18 cellular contexts compared by ENCODE assay signal in genomic region chr18:8063733-8064132, GRCh38.
A peak's percentile ranks its signal among the peaks of the same experiment; 100 is the strongest.
DNase-seq lines count a peak whose midpoint lies in the region; ATAC-seq and TF ChIP-seq lines count a peak whose summit lies in the region.
"Had no signal": no experiment of that assay in that cellular context is flagged by ENCODE, and none has a peak within 500 bp of the region (broad histone marks: within the 10 kb centered on the region; RNA-seq: fewer than 3 reads in every experiment).

No MANE protein-coding gene starts in this region.

- no peaks in the 10 kb centered on the region for H3F3A ChIP-seq in PC-9 (ENCODE audit: insufficient read depth, low read depth)

- H3K4me3 Mint-ChIP-seq in chondrocyte (ENCODE audit: unreplicated experiment), result peak overlapping the region; percentile 76
- H3K4me3 Mint-ChIP-seq in activated CD8-positive, alpha-beta memory T cell treated with anti-CD3 and anti-CD28 coated beads, Interleukin-2, amount 10 ng/mL, durations not matched to agents 7 days and 5 days, result no peak overlapping the region
- H3K4me3 Mint-ChIP-seq: T-helper 2 cell treated with Interferon-gamma antibody and Interleukin-4, amounts not matched to agents 5 μg/mL and 100 μg/mL, for 36 hours had no signal

- BruUV-seq in PC-9 (replicated peaks; lab: Mats Ljungman, UMichigan), result no TSS peak

- intact Hi-C loops in left cardiac atrium (cut with DNase I) (no loop called here), PC-9 (cut with micrococcal nuclease; ENCODE audit: unreplicated experiment) (no loop called here), posterior cingulate gyrus (cut with DNase I) (no loop called here)

- no peaks in the 10 kb centered on the region for H3K9me3 ChIP-seq in cardiac muscle cell (ENCODE audit: low read depth)
- no peaks in the 10 kb centered on the region for H3K9me3 ChIP-seq in PC-9 (ENCODE audit: insufficient read depth, low read depth)
- H3K9me3 ChIP-seq: breast epithelium, thyroid gland had no signal

- TF ChIP-seq CTCF in cardiac muscle cell (IDR thresholded peaks at IDR 0.05; ENCODE audit: low read depth, low read length) (no peak), chondrocyte (IDR thresholded peaks at IDR 0.05) (peak; percentile 43), PC-9 (conservative IDR thresholded peaks at IDR 0.05) (no peak)

- no peaks in the 10 kb centered on the region for H3K79me2 ChIP-seq in PC-9 (ENCODE audit: low read depth)

- peak overlapping the region; percentile 71 for H3K27ac ChIP-seq in cardiac muscle cell
- no peak overlapping the region for H3K27ac ChIP-seq in PC-9
- H3K27ac ChIP-seq: breast epithelium, thyroid gland had no signal

- ATAC-seq in left cardiac atrium (no peak), left lobe of liver (peak; percentile 60), HG03439 (IDR thresholded peaks at IDR 0.05; ENCODE audit: unreplicated experiment) (no peak)
- ATAC-seq in activated CD8-positive, alpha-beta memory T cell treated with anti-CD3 and anti-CD28 coated beads, Interleukin-2, amount 10 ng/mL, durations not matched to agents 7 days and 5 days, result no peak
- ATAC-seq: activated naive CD4-positive, alpha-beta T cell treated with anti-CD3 and anti-CD28 coated beads, Interleukin-2, amount 50 U/mL, for 72 hours; Right ventricle myocardium inferior had no signal

- peaks cover 6% of the 10 kb centered on the region for H3K4me1 Mint-ChIP-seq in chondrocyte (ENCODE audit: low read depth)
- H3K4me1 Mint-ChIP-seq in activated CD8-positive, alpha-beta memory T cell treated with anti-CD3 and anti-CD28 coated beads, Interleukin-2, amount 10 ng/mL, durations not matched to agents 7 days and 5 days, result no peaks in the 10 kb centered on the region

- H3K36me3 Mint-ChIP-seq in chondrocyte (ENCODE audit: low read depth), result no peaks in the 10 kb centered on the region
- H3K36me3 Mint-ChIP-seq in activated CD8-positive, alpha-beta memory T cell treated with anti-CD3 and anti-CD28 coated beads, Interleukin-2, amount 10 ng/mL, durations not matched to agents 7 days and 5 days, result no peaks in the 10 kb centered on the region

- H4K20me1 ChIP-seq in PC-9 (ENCODE audit: insufficient read depth), result no peaks in the 10 kb centered on the region

- H3K4me2 ChIP-seq in PC-9, result no peak overlapping the region

- H3K27ac Mint-ChIP-seq in chondrocyte (ENCODE audit: unreplicated experiment), result no peak overlapping the region
- H3K27ac Mint-ChIP-seq in activated CD8-positive, alpha-beta memory T cell treated with anti-CD3 and anti-CD28 coated beads, Interleukin-2, amount 10 ng/mL, durations not matched to agents 7 days and 5 days, result no peak overlapping the region
- H3K27ac Mint-ChIP-seq: activated naive CD4-positive, alpha-beta T cell treated with anti-CD3 and anti-CD28 coated beads, Interleukin-2, amount 50 U/mL, for 72 hours; T-helper 2 cell treated with Interferon-gamma antibody and Interleukin-4, amounts not matched to agents 5 μg/mL and 100 μg/mL, for 36 hours had no signal

- POLR2A ChIA-PET in PC-9 (lab: Charles Lee; ENCODE audit: unreplicated experiment), result no interaction called here

- CTCF ChIA-PET in PC-9 (lab: Charles Lee), result no interaction called here
- CTCF ChIA-PET in activated CD8-positive, alpha-beta memory T cell treated with anti-CD3 and anti-CD28 coated beads, Interleukin-2, amount 10 ng/mL, durations not matched to agents 7 days and 5 days (lab: Charles Lee), result no interaction called here

- H3K36me3 ChIP-seq in cardiac muscle cell (no peaks in the 10 kb centered on the region), PC-9 (ENCODE audit: low read depth) (no peaks in the 10 kb centered on the region)
- H3K36me3 ChIP-seq: breast epithelium, thyroid gland had no signal

- H3K27me3 ChIP-seq in cardiac muscle cell (no peaks in the 10 kb centered on the region), PC-9 (ENCODE audit: insufficient read depth, low read depth) (no peaks in the 10 kb centered on the region)
- H3K27me3 ChIP-seq: breast epithelium, thyroid gland had no signal

- H3K9me3 Mint-ChIP-seq in chondrocyte (ENCODE audit: low read depth), result no peaks in the 10 kb centered on the region
- peaks cover 5% of the 10 kb centered on the region for H3K9me3 Mint-ChIP-seq in activated CD8-positive, alpha-beta memory T cell treated with anti-CD3 and anti-CD28 coated beads, Interleukin-2, amount 10 ng/mL, durations not matched to agents 7 days and 5 days (ENCODE audit: low read depth)
- H3K9me3 Mint-ChIP-seq: T-helper 2 cell treated with Interferon-gamma antibody and Interleukin-4, amounts not matched to agents 5 μg/mL and 100 μg/mL, for 36 hours had no signal

- no peaks in the 10 kb centered on the region for H3K27me3 Mint-ChIP-seq in chondrocyte (ENCODE audit: low read depth)
- H3K27me3 Mint-ChIP-seq in activated CD8-positive, alpha-beta memory T cell treated with anti-CD3 and anti-CD28 coated beads, Interleukin-2, amount 10 ng/mL, durations not matched to agents 7 days and 5 days, result no peaks in the 10 kb centered on the region

- no peaks in the 10 kb centered on the region for H3K9me2 ChIP-seq in PC-9 (ENCODE audit: insufficient read depth)

- H3K4me3 ChIP-seq in cardiac muscle cell (no peak overlapping the region), PC-9 (no peak overlapping the region)
- H3K4me3 ChIP-seq: breast epithelium, thyroid gland had no signal

- no peaks in the 10 kb centered on the region for H3K4me1 ChIP-seq in cardiac muscle cell (ENCODE audit: low read depth)
- H3K4me1 ChIP-seq in PC-9 (replicated peaks; ENCODE audit: insufficient read depth), result no peaks in the 10 kb centered on the region
- H3K4me1 ChIP-seq: breast epithelium, thyroid gland had no signal

- no peak for DNase-seq in cardiac muscle cell (ENCODE audit: low read depth in 1 of 2, low spot score in 1 of 2)
- DNase-seq in left cardiac atrium, result no peak
- DNase-seq in chondrocyte (ENCODE audit: low spot score), result no peak
- no peak for DNase-seq in left lobe of liver (ENCODE audit: low spot score)
- no peak for DNase-seq in PC-9
- no peak for DNase-seq in activated CD8-positive, alpha-beta memory T cell treated with anti-CD3 and anti-CD28 coated beads, Interleukin-2, amount 10 ng/mL, durations not matched to agents 7 days and 5 days
- DNase-seq in posterior cingulate gyrus, result no peak
- DNase-seq: activated CD4-positive, alpha-beta T cell treated with anti-CD3 and anti-CD28 coated beads for 1 hour; activated T-cell treated with anti-CD3 and anti-CD28 coated beads for 4 hours; effector CD8-positive, alpha-beta T cell; foreskin fibroblast; NCI-H2107; thyroid gland had no signal

- H2AFZ ChIP-seq in PC-9, result no peak overlapping the region
